ENCODE assay signal across 8 cellular contexts in genomic region chr17:7240375-7240774, GRCh38. TPM values are rescaled to one million over a fixed set of nuclear protein-coding genes. Genes with fewer than 3 reads are reported as not detected.
DNase-seq lines count a peak whose midpoint lies in the region; ATAC-seq and TF ChIP-seq lines count a peak whose summit lies in the region.

No MANE protein-coding gene starts in this region.

- H3K27ac Mint-ChIP-seq in T-helper 17 cell, result peak overlapping the region; percentile 100
- peak overlapping the region; percentile 94 for H3K27ac Mint-ChIP-seq in stimulated activated memory B cell treated with anti-CD40 and anti-IgM and Interleukin-4, amounts not matched to agents 10 μg/mL and 1 μg/mL and 100 μg/mL, for 72 hours

- TF ChIP-seq CTCF in HL-60 (IDR thresholded peaks at IDR 0.05; ENCODE audit: insufficient read depth, low read length) (no peak), foreskin fibroblast (IDR thresholded peaks at IDR 0.05; ENCODE audit: low read depth, low read length) (no peak), lower leg skin (IDR thresholded peaks at IDR 0.05) (no peak)

- H3K36me3 Mint-ChIP-seq in T-helper 17 cell (ENCODE audit: low read depth), result peaks cover 7% of the 10 kb centered on the region
- peaks cover 46% of the 10 kb centered on the region for H3K36me3 Mint-ChIP-seq in stimulated activated memory B cell treated with anti-CD40 and anti-IgM and Interleukin-4, amounts not matched to agents 10 μg/mL and 1 μg/mL and 100 μg/mL, for 72 hours

- H3K27ac ChIP-seq in HL-60 (replicated peaks), result peak overlapping the region; percentile 96

- no peaks in the 10 kb centered on the region for H3K9me3 Mint-ChIP-seq in stimulated activated memory B cell treated with anti-CD40 and anti-IgM and Interleukin-4, amounts not matched to agents 10 μg/mL and 1 μg/mL and 100 μg/mL, for 72 hours

- TF ChIP-seq POLR2A in lower leg skin (IDR thresholded peaks at IDR 0.05), result no peak

- 58 to 68% methylated on average over 4 of the region's 4 CpGs for WGBS in lower leg skin, 2 donors

- intact Hi-C loops in lower leg skin (cut with DNase I; ENCODE audit: low total_unique reads), result no loop called here

- H3K4me3 Mint-ChIP-seq in T-helper 17 cell, result peak overlapping the region; percentile 99
- peak overlapping the region; percentile 90 for H3K4me3 Mint-ChIP-seq in stimulated activated memory B cell treated with anti-CD40 and anti-IgM and Interleukin-4, amounts not matched to agents 10 μg/mL and 1 μg/mL and 100 μg/mL, for 72 hours

- DNase-seq in HL-60 (ENCODE audit: low read depth in 1 of 2, low spot score in 1 of 2) (peak in 1 of 2 experiments; percentile 28), T-helper 17 cell (no peak), foreskin fibroblast (no peak), NCI-H446 (lab: John Stamatoyannopoulos, UW) (no peak), NCI-H446 treated with DMSO at 0.1 percent for 48 hours (lab: John Stamatoyannopoulos, UW) (no peak), lower leg skin (ENCODE audit: low spot score in 2 of 2) (no peak)
- DNase-seq in activated CD4-positive, alpha-beta T cell treated with anti-CD3 and anti-CD28 coated beads, Interleukin-2, amount 50 U/mL, for 4 hours, result no peak

- H3K4me3 ChIP-seq in HL-60 (replicated peaks; ENCODE audit: insufficient read depth, low read length), result peak overlapping the region; percentile 71
- peak overlapping the region; percentile 90 to 98 for H3K4me3 ChIP-seq in foreskin fibroblast (ENCODE audit: low read depth in 1 of 2, low read length in 2 of 2)
- no peak overlapping the region for H3K4me3 ChIP-seq in lower leg skin (ENCODE audit: low read depth, poor library complexity, severe bottlenecking)

- H3K27me3 Mint-ChIP-seq in T-helper 17 cell, result no peaks in the 10 kb centered on the region
- H3K27me3 Mint-ChIP-seq in stimulated activated memory B cell treated with anti-CD40 and anti-IgM and Interleukin-4, amounts not matched to agents 10 μg/mL and 1 μg/mL and 100 μg/mL, for 72 hours, result no peaks in the 10 kb centered on the region

- peaks cover 48% of the 10 kb centered on the region for H3K4me1 Mint-ChIP-seq in T-helper 17 cell
- H3K4me1 Mint-ChIP-seq in stimulated activated memory B cell treated with anti-CD40 and anti-IgM and Interleukin-4, amounts not matched to agents 10 μg/mL and 1 μg/mL and 100 μg/mL, for 72 hours, result peaks cover 55% of the 10 kb centered on the region

- H3K9me3 ChIP-seq in T-helper 17 cell (ENCODE audit: control insufficient read depth, low read length, poor library complexity, severe bottlenecking), result no peaks in the 10 kb centered on the region

- H3K27me3 ChIP-seq in HL-60 (ENCODE audit: insufficient read depth, poor library complexity, severe bottlenecking), result no peaks in the 10 kb centered on the region

- ATAC-seq in T-helper 17 cell, result no peak
- no peak for ATAC-seq in stimulated activated memory B cell treated with anti-CD40 and anti-IgM and Interleukin-4, amounts not matched to agents 10 μg/mL and 1 μg/mL and 100 μg/mL, for 72 hours

RNA-seq across cellular contexts. Expression of gene PHF23, which starts 1.1 kb away (rescaled TPM):
- total RNA-seq in T-helper 17 cell, result 10 to 100 TPM; 19.2 to 23.2 TPM
- total RNA-seq in lower leg skin, result 10 to 100 TPM; 23.4 to 32.5 (median 27.9) TPM

RNA-seq across cellular contexts. Expression of gene GABARAP, which starts 1.9 kb away (rescaled TPM):
- total RNA-seq in T-helper 17 cell, result 100 to 1,000 TPM; 212 to 247 TPM
- total RNA-seq in lower leg skin, result 100 to 1,000 TPM; 253 to 667 (median 538) TPM

RNA-seq across cellular contexts. Expression of gene DVL2, which starts 6.1 kb away (rescaled TPM):
- total RNA-seq in T-helper 17 cell (10 to 100 TPM; 37.0 to 46.9 TPM), lower leg skin (10 to 100 TPM; 51.7 to 87.5 (median 67.8) TPM)

RNA-seq across cellular contexts. Expression of gene CTDNEP1, which starts 11.2 kb away (rescaled TPM):
- 100 to 1,000 TPM; 112 to 115 TPM for total RNA-seq in T-helper 17 cell
- 10 to 100 TPM; 55.3 to 79.2 (median 70.4) TPM for total RNA-seq in lower leg skin

RNA-seq across cellular contexts. Expression of gene ELP5, which starts 11.6 kb away (rescaled TPM):
- total RNA-seq in T-helper 17 cell, result 10 to 100 TPM; 43.0 to 51.0 TPM
- total RNA-seq in lower leg skin, result 10 to 100 TPM; 10.8 to 20.6 (median 17.1) TPM
